In genomic region chr9:129783516-129784361, GRCh38 we compare ENCODE assay signal across 1 cellular context.
A peak's percentile ranks its signal among the peaks of the same experiment; 100 is the strongest.
TF ChIP-seq lines count a peak whose summit lies in the region.

No MANE protein-coding gene starts in this region.

TF ChIP-seq in K562, 482 proteins besides CTCF, POLR2A, EP300 and RAD21 (continues in another document):
- no peak for TF ChIP-seq PHF20 (IDR thresholded peaks at IDR 0.05; ENCODE audit: partially characterized antibody)
- no peak for TF ChIP-seq GATAD2A (IDR thresholded peaks at IDR 0.05)
- TF ChIP-seq CBX5 (IDR thresholded peaks at IDR 0.05; ENCODE audit: borderline replicate concordance, low read depth) = no peak
- TF ChIP-seq ZNF277 (CRISPR knock-in tag; IDR thresholded peaks at IDR 0.05; ENCODE audit: borderline replicate concordance) = no peak
- 0 out of 2 replicates have a peak, but pooled peaks have one; percentile 39 for TF ChIP-seq ZBTB7A (IDR thresholded peaks at IDR 0.05; ENCODE audit: borderline replicate concordance, control insufficient read depth, low read depth, low read length)
- TF ChIP-seq HDAC6 (IDR thresholded peaks at IDR 0.05; ENCODE audit: low read depth, low read length) = no peak
- TF ChIP-seq TAF15 (IDR thresholded peaks at IDR 0.05; ENCODE audit: low read depth, low read length) = no peak
- TF ChIP-seq TFAM (CRISPR knock-in tag; conservative IDR thresholded peaks at IDR 0.05) = no peak
- TF ChIP-seq ZNF140 (CRISPR knock-in tag; IDR thresholded peaks at IDR 0.05) = no peak
- no peak for TF ChIP-seq PURB (CRISPR knock-in tag; IDR thresholded peaks at IDR 0.05; ENCODE audit: low read depth)
- TF ChIP-seq HLTF (IDR thresholded peaks at IDR 0.05) = 0 out of 2 replicates have a peak, but pooled peaks have one; percentile 22
- no peak for TF ChIP-seq NCOA1 (IDR thresholded peaks at IDR 0.05; ENCODE audit: low read depth)
- TF ChIP-seq ELF1 (tag; IDR thresholded peaks at IDR 0.05) = 0 out of 2 replicates have a peak, but pooled peaks have one; percentile 44
- TF ChIP-seq CSDE1 (IDR thresholded peaks at IDR 0.05) = no peak
- no peak for TF ChIP-seq RBM34 (IDR thresholded peaks at IDR 0.05; ENCODE audit: borderline replicate concordance, insufficient read depth, low read length)
- no peak for TF ChIP-seq CREM (IDR thresholded peaks at IDR 0.05; ENCODE audit: low read depth)
- TF ChIP-seq VEZF1 (CRISPR knock-in tag; IDR thresholded peaks at IDR 0.05) = peak; percentile 81
- TF ChIP-seq TAF1 (IDR thresholded peaks at IDR 0.05; ENCODE audit: control insufficient read depth, extremely low read depth, insufficient read depth, low read length, severe bottlenecking) = no peak
- TF ChIP-seq, protein P1, sequence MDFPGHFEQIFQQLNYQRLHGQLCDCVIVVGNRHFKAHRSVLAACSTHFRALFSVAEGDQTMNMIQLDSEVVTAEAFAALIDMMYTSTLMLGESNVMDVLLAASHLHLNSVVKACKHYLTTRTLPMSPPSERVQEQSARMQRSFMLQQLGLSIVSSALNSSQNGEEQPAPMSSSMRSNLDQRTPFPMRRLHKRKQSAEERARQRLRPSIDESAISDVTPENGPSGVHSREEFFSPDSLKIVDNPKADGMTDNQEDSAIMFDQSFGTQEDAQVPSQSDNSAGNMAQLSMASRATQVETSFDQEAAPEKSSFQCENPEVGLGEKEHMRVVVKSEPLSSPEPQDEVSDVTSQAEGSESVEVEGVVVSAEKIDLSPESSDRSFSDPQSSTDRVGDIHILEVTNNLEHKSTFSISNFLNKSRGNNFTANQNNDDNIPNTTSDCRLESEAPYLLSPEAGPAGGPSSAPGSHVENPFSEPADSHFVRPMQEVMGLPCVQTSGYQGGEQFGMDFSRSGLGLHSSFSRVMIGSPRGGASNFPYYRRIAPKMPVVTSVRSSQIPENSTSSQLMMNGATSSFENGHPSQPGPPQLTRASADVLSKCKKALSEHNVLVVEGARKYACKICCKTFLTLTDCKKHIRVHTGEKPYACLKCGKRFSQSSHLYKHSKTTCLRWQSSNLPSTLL (IDR thresholded peaks at IDR 0.05) = no peak
- TF ChIP-seq ZBTB1 (CRISPR knock-in tag; IDR thresholded peaks at IDR 0.05; ENCODE audit: borderline replicate concordance, low read depth) = no peak
- no peak for TF ChIP-seq ZNF408 (CRISPR knock-in tag; IDR thresholded peaks at IDR 0.05; ENCODE audit: low read depth)
- TF ChIP-seq, protein P2, sequence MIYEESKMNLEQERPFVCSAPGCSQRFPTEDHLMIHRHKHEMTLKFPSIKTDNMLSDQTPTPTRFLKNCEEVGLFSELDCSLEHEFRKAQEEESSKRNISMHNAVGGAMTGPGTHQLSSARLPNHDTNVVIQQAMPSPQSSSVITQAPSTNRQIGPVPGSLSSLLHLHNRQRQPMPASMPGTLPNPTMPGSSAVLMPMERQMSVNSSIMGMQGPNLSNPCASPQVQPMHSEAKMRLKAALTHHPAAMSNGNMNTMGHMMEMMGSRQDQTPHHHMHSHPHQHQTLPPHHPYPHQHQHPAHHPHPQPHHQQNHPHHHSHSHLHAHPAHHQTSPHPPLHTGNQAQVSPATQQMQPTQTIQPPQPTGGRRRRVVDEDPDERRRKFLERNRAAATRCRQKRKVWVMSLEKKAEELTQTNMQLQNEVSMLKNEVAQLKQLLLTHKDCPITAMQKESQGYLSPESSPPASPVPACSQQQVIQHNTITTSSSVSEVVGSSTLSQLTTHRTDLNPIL (CRISPR knock-in tag; IDR thresholded peaks at IDR 0.05) = no peak
- no peak for TF ChIP-seq KAT8 (IDR thresholded peaks at IDR 0.05; ENCODE audit: low read depth)
- peak; percentile 58; the same call in 1 of the 2 replicates for TF ChIP-seq ZBTB33 (CRISPR knock-in tag; IDR thresholded peaks at IDR 0.05)
- TF ChIP-seq LARP7 (IDR thresholded peaks at IDR 0.05) = no peak
- TF ChIP-seq STAT5A (IDR thresholded peaks at IDR 0.05; ENCODE audit: borderline replicate concordance, low read length) = no peak
- TF ChIP-seq DDX20 (tag; IDR thresholded peaks at IDR 0.05; ENCODE audit: low read depth) = no peak
- TF ChIP-seq ZFP1 (CRISPR knock-in tag; IDR thresholded peaks at IDR 0.05) = no peak
- no peak for TF ChIP-seq RHOXF2B (CRISPR knock-in tag; conservative IDR thresholded peaks at IDR 0.05)
- peak in 1 of 2 experiments; percentile 41; a peak in 1 of 4 replicates for TF ChIP-seq SRF (CRISPR knock-in tag; IDR thresholded peaks at IDR 0.05)
- TF ChIP-seq MEF2D (tag; conservative IDR thresholded peaks at IDR 0.05; ENCODE audit: low read depth) = 0 out of 2 replicates have a peak, but pooled peaks have one; percentile 23
- no peak for TF ChIP-seq ZNF717 (CRISPR knock-in tag; IDR thresholded peaks at IDR 0.05)
- no peak for TF ChIP-seq PHF21A (IDR thresholded peaks at IDR 0.05; ENCODE audit: borderline replicate concordance, low read depth)
- no peak for TF ChIP-seq ZNF23 (CRISPR knock-in tag; IDR thresholded peaks at IDR 0.05)
- no peak for TF ChIP-seq TCF7 (IDR thresholded peaks at IDR 0.05; ENCODE audit: borderline replicate concordance)
- TF ChIP-seq ZNF41 (CRISPR knock-in tag; conservative IDR thresholded peaks at IDR 0.05) = no peak
- no peak for TF ChIP-seq SIN3B (IDR thresholded peaks at IDR 0.05; ENCODE audit: low read depth)
- TF ChIP-seq ARID2 (IDR thresholded peaks at IDR 0.05) = peak; percentile 97
- TF ChIP-seq SMARCA5 (IDR thresholded peaks at IDR 0.05) = peak; percentile 15; the same call in 1 of the 2 replicates
- TF ChIP-seq GTF2E2 (tag; IDR thresholded peaks at IDR 0.05) = 0 out of 2 replicates have a peak, but pooled peaks have one; percentile 27
- no peak for TF ChIP-seq JUND (IDR thresholded peaks at IDR 0.05; ENCODE audit: borderline replicate concordance, low read depth, low read length)
- peak; percentile 18; the same call in 1 of the 3 replicates for TF ChIP-seq JUND (tag; IDR thresholded peaks at IDR 0.05; ENCODE audit: borderline replicate concordance, low read depth, low read length)
- TF ChIP-seq ZC3H11A (IDR thresholded peaks at IDR 0.05; ENCODE audit: low read depth, low read length) = no peak
- no peak for TF ChIP-seq ZNF707 (CRISPR knock-in tag; conservative IDR thresholded peaks at IDR 0.05)
- TF ChIP-seq DEAF1 (CRISPR knock-in tag; IDR thresholded peaks at IDR 0.05) = peak; percentile 99
- no peak for TF ChIP-seq RFX5 (IDR thresholded peaks at IDR 0.05; ENCODE audit: low read depth, low read length)
- 0 out of 2 replicates have a peak, but pooled peaks have one; percentile 29 for TF ChIP-seq ZNF384 (IDR thresholded peaks at IDR 0.05; ENCODE audit: low read depth, low read length)
- no peak for TF ChIP-seq SREBF1 (IDR thresholded peaks at IDR 0.05; ENCODE audit: borderline replicate concordance, low read depth, low read length)
- no peak for TF ChIP-seq ZNF143 (CRISPR knock-in tag; IDR thresholded peaks at IDR 0.05)
- TF ChIP-seq SUPT5H (IDR thresholded peaks at IDR 0.05) = no peak
- TF ChIP-seq HNRNPL (IDR thresholded peaks at IDR 0.05; ENCODE audit: low read depth, low read length) = no peak
- no peak for TF ChIP-seq SAFB2 (IDR thresholded peaks at IDR 0.05; ENCODE audit: borderline replicate concordance, low read depth, low read length, severe bottlenecking)
- no peak for TF ChIP-seq SRSF7 (optimal IDR thresholded peaks at IDR 0.05; ENCODE audit: low read depth, low read length)
- no peak for TF ChIP-seq PTTG1 (tag; IDR thresholded peaks at IDR 0.05; ENCODE audit: low read depth)
- TF ChIP-seq ETV1 (tag; conservative IDR thresholded peaks at IDR 0.05; ENCODE audit: low read depth) = peak; percentile 50
- peak; percentile 31; the same call in 1 of the 2 replicates for TF ChIP-seq CTBP1 (IDR thresholded peaks at IDR 0.05; ENCODE audit: borderline replicate concordance)
- no peak for TF ChIP-seq ZNF239 (CRISPR knock-in tag; IDR thresholded peaks at IDR 0.05)
- TF ChIP-seq KDM5B (IDR thresholded peaks at IDR 0.05; ENCODE audit: insufficient replicate concordance, low read depth, low read length) = no peak
- no peak for TF ChIP-seq ZC3H8 (IDR thresholded peaks at IDR 0.05)
- TF ChIP-seq MTA1 (IDR thresholded peaks at IDR 0.05; ENCODE audit: borderline replicate concordance) = no peak
- TF ChIP-seq DLX4 (CRISPR knock-in tag; IDR thresholded peaks at IDR 0.05) = no peak
- TF ChIP-seq ATF1 (CRISPR knock-in tag; IDR thresholded peaks at IDR 0.05) = no peak
- no peak for TF ChIP-seq ATF1 (tag; IDR thresholded peaks at IDR 0.05)
- no peak for TF ChIP-seq MXD1 (CRISPR knock-in tag; IDR thresholded peaks at IDR 0.05; ENCODE audit: borderline replicate concordance, poor library complexity, severe bottlenecking)
- TF ChIP-seq BCLAF1 (IDR thresholded peaks at IDR 0.05; ENCODE audit: borderline replicate concordance in 1 of 2, control insufficient read depth in 1 of 2, low read depth in 2 of 2, low read length in 1 of 2) = no peak
- TF ChIP-seq KLF13 (tag; IDR thresholded peaks at IDR 0.05; ENCODE audit: borderline replicate concordance, low read depth) = no peak
